15 cellular contexts compared by ENCODE assay signal in the genomic region with DNA sequence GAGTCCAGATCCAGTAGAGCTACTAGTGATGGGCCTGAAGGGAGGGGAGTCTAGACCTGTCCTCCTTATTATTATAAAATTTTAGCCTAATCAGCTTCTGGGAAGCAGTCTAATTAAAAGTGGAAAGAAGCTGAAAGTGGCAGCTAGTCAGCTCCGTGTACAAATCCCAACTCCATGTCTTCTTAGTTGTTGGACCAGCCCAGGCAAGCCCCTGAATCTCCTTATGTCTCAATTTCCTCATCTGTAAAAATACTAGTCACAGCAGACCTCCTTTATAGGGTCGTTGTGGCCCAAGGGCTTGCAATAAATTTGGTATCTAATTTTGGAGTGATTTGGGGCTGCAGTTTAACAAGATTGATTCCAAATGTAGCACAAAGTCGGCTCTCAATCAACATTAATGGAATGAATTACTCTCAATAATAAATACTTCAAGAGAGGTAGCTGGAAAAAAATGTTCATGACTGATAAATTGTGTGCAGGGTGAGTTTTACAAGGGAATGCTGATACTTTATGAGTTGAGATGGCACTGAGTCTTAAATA.
DNase-seq lines count a peak whose midpoint lies in the region; ATAC-seq and TF ChIP-seq lines count a peak whose summit lies in the region.
"Had no signal": no experiment of that assay in that cellular context is flagged by ENCODE, and none has a peak within 500 bp of the region (broad histone marks: within the 10 kb centered on the region; RNA-seq: fewer than 3 reads in every experiment).

No MANE protein-coding gene starts in this region.

- H3K27ac ChIP-seq in RWPE2 (ENCODE audit: poor library complexity, severe bottlenecking) (peak overlapping the region; percentile 54), foreskin keratinocyte (peak overlapping the region; percentile 62), transverse colon (peak overlapping the region in 3 of 4 donors; percentile 58 to 76 (median 74))
- H3K27ac ChIP-seq: C4-2B, PC-9 had no signal

- no peaks in the 10 kb centered on the region for H3K9me3 ChIP-seq in RWPE2 (ENCODE audit: severe bottlenecking)
- no peaks in the 10 kb centered on the region for H3K9me3 ChIP-seq in transverse colon

- H3K36me3 ChIP-seq in RWPE2 (ENCODE audit: low read depth): no peaks in the 10 kb centered on the region
- no peaks in the 10 kb centered on the region for H3K36me3 ChIP-seq in transverse colon

- 35 to 50% methylated on average over 1 to 3 of the region's 3 CpGs for WGBS in transverse colon (ENCODE audit: low coverage in 1 of 2), 2 donors

- no peak overlapping the region for H3K4me3 ChIP-seq in RWPE2 (ENCODE audit: severe bottlenecking)
- H3K4me3 ChIP-seq in transverse colon: no peak overlapping the region
- H3K4me3 ChIP-seq: PC-9 had no signal

- H3K4me1 ChIP-seq in RWPE2 (ENCODE audit: insufficient read depth, poor library complexity, severe bottlenecking) (peaks cover 29% of the 10 kb centered on the region), foreskin keratinocyte (peaks cover 29% of the 10 kb centered on the region), transverse colon (peaks cover 0 to 10% (median 0%) of the 10 kb centered on the region in 4 donors)

- no peak for TF ChIP-seq POLR2A in transverse colon (IDR thresholded peaks at IDR 0.05)

- intact Hi-C loops in transverse colon (cut with DNase I; ENCODE audit: low total_unique reads): loop anchor here (1.0 kb wide), 1 partner anchor 20 kb away; no protein-coding TSS in a partner anchor

- DNase-seq in NCI-H2171 treated with DMSO at 0.1 percent for 48 hours (lab: John Stamatoyannopoulos, UW) (peak; percentile 53), NCI-H2171 (lab: John Stamatoyannopoulos, UW) (no peak), RWPE2 (ENCODE audit: low spot score) (no peak), foreskin keratinocyte (peak in 1 of 2 donors; percentile 65), transverse colon (no peak), NCI-H1092 treated with DMSO at 0.1 percent for 48 hours (lab: John Stamatoyannopoulos, UW) (no peak), UCSD-AML1 (lab: John Stamatoyannopoulos, UW; ENCODE audit: unreplicated experiment) (no peak)
- DNase-seq: Karpas-422, MM.1S, NCI-H1105, NCI-H187, NCI-H774, PC-9 had no signal

- ATAC-seq in RWPE2 (ENCODE audit: low read depth) (no peak), foreskin keratinocyte (no peak), GM21447 (IDR thresholded peaks at IDR 0.05; ENCODE audit: unreplicated experiment) (no peak)

- TF ChIP-seq CTCF in RWPE2 (IDR thresholded peaks at IDR 0.05; ENCODE audit: poor library complexity, severe bottlenecking): no peak
- no peak for TF ChIP-seq CTCF in foreskin keratinocyte (conservative IDR thresholded peaks at IDR 0.05)
- TF ChIP-seq CTCF in transverse colon (IDR thresholded peaks at IDR 0.05): no peak

- no peaks in the 10 kb centered on the region for H3K27me3 ChIP-seq in RWPE2 (ENCODE audit: insufficient read depth, poor library complexity, severe bottlenecking)
- H3K27me3 ChIP-seq in foreskin keratinocyte: no peaks in the 10 kb centered on the region
- peaks cover 3% of the 10 kb centered on the region for H3K27me3 ChIP-seq in transverse colon

- in situ Hi-C loops in transverse colon (cut with MboI; ENCODE audit: low pct_ligation_motif_present in 1 of 4, low pct_unique_long_range_greater_than_20kb in 1 of 4, low sequenced_read_pairs in 3 of 4): loop anchor here (10.0 to 25.0 kb wide), 5 partner anchors 279 to 497 kb away; a partner anchor contains a TSS

- no peak for TF ChIP-seq EP300 in transverse colon (IDR thresholded peaks at IDR 0.05; ENCODE audit: low read depth)
